ENCODE assay signal across 9 cellular contexts in genomic region chr19:58513213-58513693, GRCh38. TPM values are rescaled to one million over a fixed set of nuclear protein-coding genes. Genes with fewer than 3 reads are reported as not detected.
DNase-seq lines count a peak whose midpoint lies in the region; ATAC-seq and TF ChIP-seq lines count a peak whose summit lies in the region.
"Had no signal": no experiment of that assay in that cellular context is flagged by ENCODE, and none has a peak within 500 bp of the region (broad histone marks: within the 10 kb centered on the region; RNA-seq: fewer than 3 reads in every experiment).

No MANE protein-coding gene starts in this region.

- peaks cover 17% of the 10 kb centered on the region for H3K36me3 Mint-ChIP-seq in activated naive CD4-positive, alpha-beta T cell treated with anti-CD3 and anti-CD28 coated beads for 36 hours (ENCODE audit: low read depth)
- H3K36me3 Mint-ChIP-seq in activated naive CD4-positive, alpha-beta T cell treated with anti-CD3 and anti-CD28 coated beads, Interleukin-2, amount 50 U/mL, for 72 hours = peaks cover 9 to 10% of the 10 kb centered on the region in 2 donors
- H3K36me3 Mint-ChIP-seq in type B pancreatic cell = peaks cover 5% of the 10 kb centered on the region

- H2BK15ac ChIP-seq in mesenchymal stem cell (ENCODE audit: low read depth, poor library complexity, severe bottlenecking) = no peak overlapping the region

- no peak overlapping the region for H3K4ac ChIP-seq in mesenchymal stem cell (ENCODE audit: low read depth in 1 of 2, low read length in 2 of 2)

- H3K79me1 ChIP-seq in mesenchymal stem cell (replicated peaks; ENCODE audit: low read length, poor library complexity, severe bottlenecking) = peaks cover 36% of the 10 kb centered on the region

- peak overlapping the region; percentile 83 for H3K27ac Mint-ChIP-seq in activated naive CD4-positive, alpha-beta T cell treated with anti-CD3 and anti-CD28 coated beads for 36 hours
- peak overlapping the region; percentile 87 to 89 for H3K27ac Mint-ChIP-seq in activated naive CD4-positive, alpha-beta T cell treated with anti-CD3 and anti-CD28 coated beads, Interleukin-2, amount 50 U/mL, for 72 hours
- peak overlapping the region; percentile 70 for H3K27ac Mint-ChIP-seq in type B pancreatic cell

- H3K14ac ChIP-seq in mesenchymal stem cell (ENCODE audit: low read length in 2 of 2) = no peak overlapping the region

- 97% methylated on average over 10 of the region's 10 CpGs for WGBS in mesenchymal stem cell

- H2BK12ac ChIP-seq in mesenchymal stem cell (ENCODE audit: low read length in 2 of 2) = no peak overlapping the region

- H3K4me2 ChIP-seq in mesenchymal stem cell (ENCODE audit: low read length, poor library complexity, severe bottlenecking) = no peak overlapping the region

- peaks cover 29% of the 10 kb centered on the region for H3K4me1 Mint-ChIP-seq in activated naive CD4-positive, alpha-beta T cell treated with anti-CD3 and anti-CD28 coated beads for 36 hours (ENCODE audit: low read depth)
- peaks cover 8% of the 10 kb centered on the region for H3K4me1 Mint-ChIP-seq in type B pancreatic cell (ENCODE audit: unreplicated experiment)

- H3K27me3 Mint-ChIP-seq in activated naive CD4-positive, alpha-beta T cell treated with anti-CD3 and anti-CD28 coated beads for 36 hours (ENCODE audit: low read depth) = no peaks in the 10 kb centered on the region
- H3K27me3 Mint-ChIP-seq in type B pancreatic cell = no peaks in the 10 kb centered on the region

- H3K9me3 ChIP-seq in mesenchymal stem cell (ENCODE audit: control insufficient read depth, low read length) = no peaks in the 10 kb centered on the region

- no peak for DNase-seq in activated naive CD4-positive, alpha-beta T cell treated with anti-CD3 and anti-CD28 coated beads for 36 hours
- no peak for DNase-seq in activated naive CD4-positive, alpha-beta T cell treated with anti-CD3 and anti-CD28 coated beads, Interleukin-2, amount 50 U/mL, for 16 hours
- no peak for DNase-seq in activated naive CD4-positive, alpha-beta T cell treated with anti-CD3 and anti-CD28 coated beads, Interleukin-2, amount 50 U/mL, for 72 hours (ENCODE audit: low spot score in 2 of 2)
- DNase-seq in mesenchymal stem cell (no peak), type B pancreatic cell (ENCODE audit: extremely low spot score, unreplicated experiment) (no peak), 8988T (no peak), T-helper 9 cell (no peak), C1 segment of cervical spinal cord (lab: John Stamatoyannopoulos, UW) (no peak)
- DNase-seq: cortex of kidney had no signal

- H2BK5ac ChIP-seq in mesenchymal stem cell (ENCODE audit: low read depth, low read length, poor library complexity, severe bottlenecking) = no peak overlapping the region

- H2AK5ac ChIP-seq in mesenchymal stem cell (ENCODE audit: low read length, severe bottlenecking) = no peak overlapping the region

- peaks cover 23% of the 10 kb centered on the region for H3K4me1 ChIP-seq in mesenchymal stem cell (ENCODE audit: control insufficient read depth, insufficient read depth, low read depth, low read length)

- no peak overlapping the region for H4K91ac ChIP-seq in mesenchymal stem cell (ENCODE audit: low read length)

- no peak overlapping the region for H2BK120ac ChIP-seq in mesenchymal stem cell (ENCODE audit: low read depth, low read length)

- no peaks in the 10 kb centered on the region for H3K27me3 ChIP-seq in mesenchymal stem cell (ENCODE audit: control insufficient read depth in 1 of 2, insufficient read depth in 1 of 2, low read length in 2 of 2)

- no peak overlapping the region for H2AFZ ChIP-seq in mesenchymal stem cell (ENCODE audit: low read depth, low read length)

- peak overlapping the region; percentile 88 for H3K4me3 Mint-ChIP-seq in activated naive CD4-positive, alpha-beta T cell treated with anti-CD3 and anti-CD28 coated beads for 36 hours
- H3K4me3 Mint-ChIP-seq in type B pancreatic cell = no peak overlapping the region

- no peak overlapping the region for H3K18ac ChIP-seq in mesenchymal stem cell (ENCODE audit: low read depth in 1 of 2, low read length in 2 of 2)

- peak overlapping the region; percentile 87 for H3K9ac ChIP-seq in mesenchymal stem cell (ENCODE audit: low read length)

- H3K23ac ChIP-seq in mesenchymal stem cell (ENCODE audit: low read length in 2 of 2) = no peak overlapping the region

- ATAC-seq in activated naive CD4-positive, alpha-beta T cell treated with anti-CD3 and anti-CD28 coated beads, Interleukin-2, amount 50 U/mL, for 72 hours = peak; percentile 1 to 3

- no peak overlapping the region for H3K27ac ChIP-seq in mesenchymal stem cell (ENCODE audit: low read length, poor library complexity, severe bottlenecking)

- CTCF ChIA-PET in activated naive CD4-positive, alpha-beta T cell treated with anti-CD3 and anti-CD28 coated beads for 36 hours (lab: Charles Lee) = interaction anchor here (0.9 to 1.8 kb wide), 7 partner anchors 10 to 197 kb away, joined by 3 to 16 read pairs (median 3); partner anchors contain the start of gene CHMP2A

- H4K8ac ChIP-seq in mesenchymal stem cell (ENCODE audit: low read length) = no peak overlapping the region

- no peak overlapping the region for H3K4me3 ChIP-seq in mesenchymal stem cell (ENCODE audit: insufficient read depth in 1 of 2, low read depth in 1 of 2, low read length in 2 of 2)

- no peaks in the 10 kb centered on the region for H3K9me3 Mint-ChIP-seq in activated naive CD4-positive, alpha-beta T cell treated with anti-CD3 and anti-CD28 coated beads for 36 hours
- no peaks in the 10 kb centered on the region for H3K9me3 Mint-ChIP-seq in activated naive CD4-positive, alpha-beta T cell treated with anti-CD3 and anti-CD28 coated beads, Interleukin-2, amount 50 U/mL, for 72 hours
- H3K9me3 Mint-ChIP-seq in type B pancreatic cell = no peaks in the 10 kb centered on the region

- peaks cover 28 to 66% of the 10 kb centered on the region in 2 experiments for H3K36me3 ChIP-seq in mesenchymal stem cell (ENCODE audit: control insufficient read depth in 1 of 2, insufficient read depth in 2 of 2, low read depth in 1 of 2, low read length in 2 of 2)

- intact Hi-C loops in activated naive CD4-positive, alpha-beta T cell treated with anti-CD3 and anti-CD28 coated beads for 36 hours (cut with micrococcal nuclease) = no loop called here

- no peak for TF ChIP-seq CTCF in type B pancreatic cell (conservative IDR thresholded peaks at IDR 0.05)

RNA-seq across cellular contexts. Expression of gene SLC27A5, which starts 1.5 kb away (rescaled TPM):
- 10 to 100 TPM; 13.8 to 14.4 TPM for total RNA-seq in activated naive CD4-positive, alpha-beta T cell treated with anti-CD3 and anti-CD28 coated beads for 36 hours
- 10 to 100 TPM; 10.2 to 21.4 TPM for total RNA-seq in activated naive CD4-positive, alpha-beta T cell treated with anti-CD3 and anti-CD28 coated beads, Interleukin-2, amount 50 U/mL, for 72 hours
- polyA plus RNA-seq in mesenchymal stem cell (2013, experiment 1 of 2) = 11.7 TPM
- 12.9 TPM for polyA plus RNA-seq in mesenchymal stem cell (2013, experiment 2 of 2)
- 5.7 and 9.3 TPM in 2 replicates for total RNA-seq in type B pancreatic cell (ENCODE audit: low replicate concordance)

RNA-seq across cellular contexts. Expression of gene ZBTB45, which starts 6.4 kb away (rescaled TPM):
- total RNA-seq in activated naive CD4-positive, alpha-beta T cell treated with anti-CD3 and anti-CD28 coated beads for 36 hours = 1 to 10 TPM; 5.5 to 6.0 TPM
- 10 to 100 TPM in 1 of 2 donors, 1 to 10 TPM in 1; 7.9 to 12.2 TPM for total RNA-seq in activated naive CD4-positive, alpha-beta T cell treated with anti-CD3 and anti-CD28 coated beads, Interleukin-2, amount 50 U/mL, for 72 hours
- polyA plus RNA-seq in mesenchymal stem cell (2013, experiment 1 of 2) = 12.3 TPM
- 12.7 TPM for polyA plus RNA-seq in mesenchymal stem cell (2013, experiment 2 of 2)
- 18.6 and 20.2 TPM in 2 replicates for total RNA-seq in type B pancreatic cell (ENCODE audit: low replicate concordance)

RNA-seq across cellular contexts. Expression of gene TRIM28, which starts 30.6 kb away (rescaled TPM):
- 100 to 1,000 TPM; 475 to 483 TPM for total RNA-seq in activated naive CD4-positive, alpha-beta T cell treated with anti-CD3 and anti-CD28 coated beads for 36 hours
- 100 to 1,000 TPM; 446 to 497 TPM for total RNA-seq in activated naive CD4-positive, alpha-beta T cell treated with anti-CD3 and anti-CD28 coated beads, Interleukin-2, amount 50 U/mL, for 72 hours
- polyA plus RNA-seq in mesenchymal stem cell (2013, experiment 1 of 2) = 229 TPM
- 226 TPM for polyA plus RNA-seq in mesenchymal stem cell (2013, experiment 2 of 2)
- total RNA-seq in type B pancreatic cell (ENCODE audit: low replicate concordance) = 401 and 679 TPM in 2 replicates

RNA-seq across cellular contexts. Expression of gene ZNF446, which starts 37.1 kb away (rescaled TPM):
- 1 to 10 TPM; 2.6 to 2.9 TPM for total RNA-seq in activated naive CD4-positive, alpha-beta T cell treated with anti-CD3 and anti-CD28 coated beads for 36 hours
- total RNA-seq in activated naive CD4-positive, alpha-beta T cell treated with anti-CD3 and anti-CD28 coated beads, Interleukin-2, amount 50 U/mL, for 72 hours = 1 to 10 TPM; 4.8 to 5.0 TPM
- 5.0 TPM for polyA plus RNA-seq in mesenchymal stem cell (2013, experiment 1 of 2)
- polyA plus RNA-seq in mesenchymal stem cell (2013, experiment 2 of 2) = 5.1 TPM
- 13.0 and 17.4 TPM in 2 replicates for total RNA-seq in type B pancreatic cell (ENCODE audit: low replicate concordance)

RNA-seq across cellular contexts. Expression of gene CHMP2A, which starts 41.7 kb away (rescaled TPM):
- 100 to 1,000 TPM; 109 to 111 TPM for total RNA-seq in activated naive CD4-positive, alpha-beta T cell treated with anti-CD3 and anti-CD28 coated beads for 36 hours
- total RNA-seq in activated naive CD4-positive, alpha-beta T cell treated with anti-CD3 and anti-CD28 coated beads, Interleukin-2, amount 50 U/mL, for 72 hours = 100 to 1,000 TPM; 112 to 114 TPM
- polyA plus RNA-seq in mesenchymal stem cell (2013, experiment 1 of 2) = 148 TPM
- 144 TPM for polyA plus RNA-seq in mesenchymal stem cell (2013, experiment 2 of 2)
- 86.5 and 97.7 TPM in 2 replicates for total RNA-seq in type B pancreatic cell (ENCODE audit: low replicate concordance)
